Comparison of ENCODE assay signal across 28 cellular contexts in the genomic region with DNA sequence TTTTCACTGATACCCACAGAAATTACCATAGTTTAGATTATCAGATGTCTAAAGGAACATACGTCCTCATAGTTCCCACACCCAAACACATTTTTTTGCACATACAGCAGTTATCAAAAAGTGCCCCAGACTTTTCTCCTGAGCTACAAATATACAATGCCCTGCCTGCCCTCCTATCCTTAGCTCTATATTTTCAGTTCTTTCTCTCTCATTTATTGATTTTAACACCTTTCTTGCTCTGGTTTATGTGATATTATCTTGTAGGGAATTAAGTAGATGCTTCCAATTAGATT. TPM values are rescaled to one million over a fixed set of nuclear protein-coding genes. Genes with fewer than 3 reads are reported as not detected.
DNase-seq lines count a peak whose midpoint lies in the region; ATAC-seq, FAIRE-seq and TF ChIP-seq lines count a peak whose summit lies in the region.
"Had no signal": no experiment of that assay in that cellular context is flagged by ENCODE, and none has a peak within 500 bp of the region (broad histone marks: within the 10 kb centered on the region; RNA-seq: fewer than 3 reads in every experiment).

No MANE protein-coding gene starts in this region.

- H3K27ac ChIP-seq in IMR-90 (ENCODE audit: insufficient read depth, low read length) = no peak overlapping the region
- no peak overlapping the region for H3K27ac ChIP-seq in K562 (ENCODE audit: extremely low read depth, low read depth, low read length)
- H3K27ac ChIP-seq in effector memory CD4-positive, alpha-beta T cell (ENCODE audit: insufficient read depth, low read length, poor library complexity, severe bottlenecking) = no peak overlapping the region
- H3K27ac ChIP-seq: BLaER1, SK-N-MC had no signal

- no peak overlapping the region for H2BK5ac ChIP-seq in IMR-90 (ENCODE audit: low read depth, low read length, poor library complexity, severe bottlenecking)

- no peak overlapping the region for H2AK5ac ChIP-seq in IMR-90 (ENCODE audit: low read depth, low read length)

- TF ChIP-seq POLR2A in IMR-90 (IDR thresholded peaks at IDR 0.05; ENCODE audit: low read depth, low read length) = no peak
- no peak for TF ChIP-seq POLR2A in K562 (conservative IDR thresholded peaks at IDR 0.05)

- H4K91ac ChIP-seq in IMR-90 (ENCODE audit: insufficient read depth, low read depth, low read length) = no peak overlapping the region

- no peak for ATAC-seq in IMR-90 (ENCODE audit: low read depth)
- ATAC-seq in K562 = no peak
- ATAC-seq in memory B cell (ENCODE audit: low read depth) = no peak
- no peak for ATAC-seq in GM19351 (IDR thresholded peaks at IDR 0.05; ENCODE audit: unreplicated experiment)
- ATAC-seq in HG03159 (IDR thresholded peaks at IDR 0.05; ENCODE audit: unreplicated experiment) = no peak
- ATAC-seq: HCT116 had no signal

- no peak overlapping the region for H2AK9ac ChIP-seq in IMR-90 (replicated peaks; ENCODE audit: low read depth, low read length, poor library complexity)

- H3K27me3 ChIP-seq in IMR-90 (ENCODE audit: control insufficient read depth, insufficient read depth, low read length) = no peaks in the 10 kb centered on the region
- no peaks in the 10 kb centered on the region; a peak in 1 of 5 replicates for H3K27me3 ChIP-seq in K562 (ENCODE audit: control insufficient read depth in 2 of 2, insufficient read depth in 2 of 2, low read length in 2 of 2)
- H3K27me3 ChIP-seq in effector memory CD4-positive, alpha-beta T cell (replicated peaks; ENCODE audit: control insufficient read depth, insufficient read depth, low read length, poor library complexity, severe bottlenecking) = no peaks in the 10 kb centered on the region
- H3K27me3 ChIP-seq: BLaER1, Peyer's patch had no signal

- intact Hi-C loops in IMR-90 (cut with micrococcal nuclease) (no loop called here), K562 (cut with micrococcal nuclease) (no loop called here)

- H3K36me3 ChIP-seq in IMR-90 (ENCODE audit: control insufficient read depth, insufficient read depth, low read length) (no peaks in the 10 kb centered on the region), K562 (ENCODE audit: control insufficient read depth, insufficient read depth, low read length) (no peaks in the 10 kb centered on the region)
- H3K36me3 ChIP-seq in effector memory CD4-positive, alpha-beta T cell (ENCODE audit: control insufficient read depth, insufficient read depth, low read length) = no peaks in the 10 kb centered on the region
- H3K36me3 ChIP-seq: BLaER1, Peyer's patch had no signal

- no peak overlapping the region for H3K4me3 ChIP-seq in IMR-90 (ENCODE audit: insufficient read depth, low read depth, low read length)
- H3K4me3 ChIP-seq in K562 = no peak overlapping the region
- no peak overlapping the region for H3K4me3 ChIP-seq in effector memory CD4-positive, alpha-beta T cell (ENCODE audit: insufficient read depth, low read depth, low read length, poor library complexity, severe bottlenecking)
- H3K4me3 ChIP-seq: BLaER1, Peyer's patch, SK-N-MC had no signal

- no peak overlapping the region for H3K4ac ChIP-seq in IMR-90 (ENCODE audit: low read depth, low read length)

- H3K9me1 ChIP-seq in IMR-90 (ENCODE audit: insufficient read depth, low read length) (no peaks in the 10 kb centered on the region), K562 (ENCODE audit: control insufficient read depth, insufficient read depth, low read length) (no peaks in the 10 kb centered on the region)

- no peak overlapping the region for H2AFZ ChIP-seq in IMR-90 (replicated peaks; ENCODE audit: low read length, poor library complexity)
- no peak overlapping the region for H2AFZ ChIP-seq in K562 (ENCODE audit: low read depth, low read length)

- no peak overlapping the region for H4K8ac ChIP-seq in IMR-90 (ENCODE audit: low read depth in 2 of 2, low read length in 2 of 2)

- H3K4me1 Mint-ChIP-seq in memory B cell = peaks cover 28% of the 10 kb centered on the region

- H3K9me3 Mint-ChIP-seq in memory B cell = no peaks in the 10 kb centered on the region
- H3K9me3 Mint-ChIP-seq: CD4-positive, CD25-positive, alpha-beta regulatory T cell; T-helper 1 cell treated with Interleukin-12 subunit alpha and Interleukin-12 subunit beta and Interleukin-4 antibody, amounts not matched to agents 30 μg/mL and 1 μg/mL, for 36 hours had no signal

- H3K27me3 Mint-ChIP-seq in memory B cell = no peaks in the 10 kb centered on the region
- H3K27me3 Mint-ChIP-seq: CD4-positive, CD25-positive, alpha-beta regulatory T cell had no signal

- H3K23ac ChIP-seq in IMR-90 (ENCODE audit: low read depth, low read length) = no peak overlapping the region

- peak overlapping the region; percentile 87 for H3K27ac Mint-ChIP-seq in memory B cell
- H3K27ac Mint-ChIP-seq: T-helper 1 cell treated with Interleukin-12 subunit alpha and Interleukin-12 subunit beta and Interleukin-4 antibody, amounts not matched to agents 30 μg/mL and 1 μg/mL, for 36 hours had no signal

- no peak for TF ChIP-seq EP300 in K562 (IDR thresholded peaks at IDR 0.05; ENCODE audit: low read length)

- no TSS peak for BruUV-seq in IMR-90 (replicated peaks; lab: Mats Ljungman, UMichigan)
- BruUV-seq in K562 (replicated peaks; lab: Mats Ljungman, UMichigan) = no TSS peak

- H3K18ac ChIP-seq in IMR-90 (ENCODE audit: low read depth, low read length) = no peak overlapping the region

- CTCF ChIA-PET in IMR-90 (lab: Yijun Ruan, JAX) (no interaction called here), K562 (lab: Yijun Ruan, JAX; ENCODE audit: low intra/inter-chr PET ratio) (no interaction called here)

- no peak overlapping the region for H3K14ac ChIP-seq in IMR-90 (replicated peaks; ENCODE audit: low read depth, low read length)

- H2BK120ac ChIP-seq in IMR-90 (ENCODE audit: low read depth, low read length) = no peak overlapping the region

- POLR2A ChIA-PET in IMR-90 (lab: Charles Lee; ENCODE audit: unreplicated experiment) (no interaction called here), K562 (lab: Yijun Ruan, JAX) (interaction anchor here (2.9 kb wide), 1 partner anchor 12 kb away, joined by 17 read pairs; no protein-coding TSS in a partner anchor)

- H4K5ac ChIP-seq in IMR-90 (ENCODE audit: low read depth, low read length) = no peak overlapping the region

- in situ Hi-C loops in IMR-90 (cut with MboI; ENCODE audit: low sequenced_read_pairs) = no loop called here
- in situ Hi-C loops in K562 (cut with MboI) = loop anchor here (10.0 kb wide), 1 partner anchor 194 kb away; no protein-coding TSS in a partner anchor

- dilution Hi-C loops in IMR-90 (cut with HindIII; ENCODE audit: low sequenced_read_pairs, unreplicated experiment) = no loop called here

- no peaks in the 10 kb centered on the region for H3K36me3 Mint-ChIP-seq in memory B cell
- H3K36me3 Mint-ChIP-seq: CD4-positive, CD25-positive, alpha-beta regulatory T cell had no signal

- H3K4me3 Mint-ChIP-seq in memory B cell = no peak overlapping the region
- H3K4me3 Mint-ChIP-seq: CD4-positive, CD25-positive, alpha-beta regulatory T cell; T-helper 1 cell treated with Interleukin-12 subunit alpha and Interleukin-12 subunit beta and Interleukin-4 antibody, amounts not matched to agents 30 μg/mL and 1 μg/mL, for 36 hours had no signal

- H4K20me1 ChIP-seq in IMR-90 (ENCODE audit: insufficient read depth, low read length) (no peaks in the 10 kb centered on the region), K562 (replicated peaks; ENCODE audit: control insufficient read depth, insufficient read depth, low read length) (no peaks in the 10 kb centered on the region)
- H4K20me1 ChIP-seq: BLaER1 had no signal

- DNase-seq in IMR-90 = no peak
- no peak for DNase-seq in K562 (ENCODE audit: extremely low read depth in 1 of 4, low spot score in 3 of 4)
- DNase-seq in memory B cell (ENCODE audit: low spot score in 2 of 2) = no peak
- no peak for DNase-seq in GM20000 (ENCODE audit: low spot score)
- DNase-seq in effector memory CD4-positive, alpha-beta T cell = no peak
- DNase-seq: CD4-positive, CD25-positive, alpha-beta regulatory T cell; DMS53; KG1; MM.1S; NCI-H1048; NCI-H1417; NCI-H1694; NCI-H2029 treated with DMSO at 0.1 percent for 48 hours; NCI-H2227 treated with DMSO at 0.1 percent for 48 hours; NCI-H526 treated with DMSO at 0.1 percent for 48 hours; OCI-M1; SIG-M5; SW 1271 had no signal

- TF ChIP-seq CTCF in IMR-90 (conservative IDR thresholded peaks at IDR 0.05; ENCODE audit: low read depth, low read length) = no peak
- no peak for TF ChIP-seq CTCF in K562 (IDR thresholded peaks at IDR 0.05 in 2 of 3, conservative IDR thresholded peaks at IDR 0.05 in 1 of 3; ENCODE audit: insufficient read depth in 2 of 3, low read depth in 1 of 3, low read length in 3 of 3)
- TF ChIP-seq CTCF in GM20000 (IDR thresholded peaks at IDR 0.05; ENCODE audit: extremely low read depth, missing control alignments) = no peak

- H3K79me1 ChIP-seq in IMR-90 (ENCODE audit: low read depth in 1 of 2, low read length in 2 of 2) = no peaks in the 10 kb centered on the region

- no peak overlapping the region for H3K56ac ChIP-seq in IMR-90 (ENCODE audit: extremely low read depth, insufficient read depth, low read length)

- no peak overlapping the region for H2BK15ac ChIP-seq in IMR-90 (ENCODE audit: low read depth, low read length)

- no peaks in the 10 kb centered on the region for H3K79me2 ChIP-seq in K562 (ENCODE audit: control insufficient read depth, insufficient read depth, low read length)

- no peak overlapping the region for H2BK20ac ChIP-seq in IMR-90 (ENCODE audit: low read depth, low read length)

- TF ChIP-seq RAD21 in IMR-90 (IDR thresholded peaks at IDR 0.05; ENCODE audit: low read length) = no peak
- TF ChIP-seq RAD21 in K562 (CRISPR knock-in tag; conservative IDR thresholded peaks at IDR 0.05 in 1 of 2, IDR thresholded peaks at IDR 0.05 in 1 of 2) = no peak

- H3K4me1 ChIP-seq in IMR-90 (ENCODE audit: control insufficient read depth, insufficient read depth, low read length) (peaks cover 4% of the 10 kb centered on the region), K562 (replicated peaks in 1 of 2; ENCODE audit: control insufficient read depth in 2 of 2, insufficient read depth in 2 of 2, low read length in 2 of 2) (peaks cover 5 to 10% of the 10 kb centered on the region in 2 experiments; a peak in 3 of 5 replicates)
- H3K4me1 ChIP-seq in effector memory CD4-positive, alpha-beta T cell (ENCODE audit: control insufficient read depth, insufficient read depth, low read length, poor library complexity, severe bottlenecking) = no peaks in the 10 kb centered on the region

- no peak overlapping the region for H3K4me2 ChIP-seq in IMR-90 (ENCODE audit: low read depth, low read length)
- no peak overlapping the region for H3K4me2 ChIP-seq in K562 (ENCODE audit: insufficient read depth, low read length)

- WGBS in IMR-90 (ENCODE audit: extremely low coverage in 2 of 2, insufficient read length in 1 of 2), 2 experiments = 67% methylated on average over 1 of the region's 1 CpG; no CpG with 5 or more reads in 1 of the 2 experiments
- 29% methylated on average over 1 of the region's 1 CpG for WGBS in K562 (ENCODE audit: insufficient coverage, low coverage, missing lambda C conversion rate)

- FAIRE-seq in K562 (lab: Jason Lieb, UNC) = no peak
- FAIRE-seq: D721Med, G401.6, GM12891 had no signal

- H3K9me3 ChIP-seq in IMR-90 (ENCODE audit: control insufficient read depth, insufficient read depth, low read length) (no peaks in the 10 kb centered on the region; the same call in 1 of the 2 replicates), K562 (replicated peaks; ENCODE audit: control insufficient read depth, insufficient read depth, low read depth, low read length) (no peaks in the 10 kb centered on the region)
- no peaks in the 10 kb centered on the region for H3K9me3 ChIP-seq in effector memory CD4-positive, alpha-beta T cell (ENCODE audit: control insufficient read depth, low read length)
- H3K9me3 ChIP-seq: BLaER1, Peyer's patch had no signal

- H3K9ac ChIP-seq in IMR-90 (ENCODE audit: low read depth, low read length) (no peak overlapping the region), K562 (ENCODE audit: insufficient read depth in 1 of 2, low read depth in 2 of 2, low read length in 2 of 2) (no peak overlapping the region)
- H3K9ac ChIP-seq: BLaER1 had no signal

RNA-seq across cellular contexts. Expression of gene SGMS1, which starts 25.1 kb away (rescaled TPM):
- total RNA-seq in IMR-90 (2012; rRNA removed) (26.7 and 30.8 TPM in 2 replicates), K562 (2014; rRNA removed) (187 and 232 TPM in 2 replicates), K562 (2014; rRNA removed; fragmentation: Illumina TruSeq; extraction: Trizol) (82.2 and 82.5 TPM in 2 replicates), K562 (2015; rRNA removed; fragmentation: Illumina TruSeq; extraction: Trizol) (82.3 and 83.8 TPM in 2 replicates), K562 (2021) (91.8 and 94.0 TPM in 2 replicates)
- polyA plus RNA-seq in IMR-90 (2012; rRNA removed) (9.8 and 12.1 TPM in 2 replicates), K562 (2011; rRNA removed) (69.8 and 89.6 TPM in 2 replicates), K562 (2014; fragmentation: Illumina TruSeq; extraction: Trizol) (61.5 and 69.7 TPM in 2 replicates), K562 (2014; fragmentation: Nextera tagmentation; extraction: Ambion mirVana) (10 to 100 TPM; 22.6 to 25.3 TPM), K562 (2014; rRNA removed) (63.2 and 82.2 TPM in 2 replicates)
- polyA plus RNA-seq in IMR-90 (2012; cell fraction: cytosol; rRNA removed) = 7.5 and 12.1 TPM in 2 replicates
- 6.0 and 7.7 TPM in 2 replicates for polyA plus RNA-seq in IMR-90 (2012; cell fraction: nucleus; rRNA removed; ENCODE audit: low replicate concordance)
- total RNA-seq in K562 (2011; cell fraction: chromatin; rRNA removed; ENCODE audit: low replicate concordance) = 267 and 295 TPM in 2 replicates
- 202 and 204 TPM in 2 replicates for total RNA-seq in K562 (2011; cell fraction: nucleolus; rRNA removed)
- 277 and 388 TPM in 2 replicates for total RNA-seq in K562 (2011; cell fraction: nucleoplasm; rRNA removed)
- 58.5 and 88.3 TPM in 2 replicates for polyA plus RNA-seq in K562 (2011; cell fraction: cytosol; rRNA removed)
- 74.4 and 107 TPM in 2 replicates for polyA plus RNA-seq in K562 (2011; cell fraction: nucleus; rRNA removed)
- 27.2 and 40.1 TPM in 2 replicates for polyA plus RNA-seq in K562 (2012)
- 116 and 125 TPM in 2 replicates for polyA minus RNA-seq in K562 (2011; rRNA and poly(A)+ RNA removed)
- 75.6 and 79.4 TPM in 2 replicates for polyA minus RNA-seq in K562 (2011; cell fraction: cytosol; rRNA and poly(A)+ RNA removed)
- 297 and 317 TPM in 2 replicates for polyA minus RNA-seq in K562 (2011; cell fraction: nucleus; rRNA and poly(A)+ RNA removed)
